Comparison of ENCODE assay signal across 1 cellular context in the genomic region with DNA sequence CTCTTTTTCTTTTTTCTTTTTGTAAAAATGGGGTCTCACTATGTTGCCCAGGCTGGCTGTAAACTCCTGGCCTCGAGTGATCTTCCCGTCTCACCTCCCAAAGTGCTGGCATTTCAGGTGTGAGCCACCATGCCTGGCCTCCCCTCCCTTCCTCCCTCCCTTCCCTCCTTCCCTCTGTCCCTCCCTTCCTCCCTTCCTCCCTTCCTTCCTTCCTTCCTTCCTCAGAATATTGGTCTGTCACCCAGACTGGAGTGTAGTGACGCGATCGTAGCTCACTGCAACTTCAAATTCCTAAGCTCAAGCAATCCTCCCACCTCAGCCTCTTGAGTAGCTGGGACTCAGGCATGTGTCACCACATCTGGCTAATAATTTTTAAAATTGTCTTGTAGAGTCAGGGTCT.
TF ChIP-seq lines count a peak whose summit lies in the region.

No MANE protein-coding gene starts in this region.

TF ChIP-seq in IMR-90, 13 proteins besides CTCF, POLR2A, EP300 and RAD21:
- TF ChIP-seq, protein P1, sequence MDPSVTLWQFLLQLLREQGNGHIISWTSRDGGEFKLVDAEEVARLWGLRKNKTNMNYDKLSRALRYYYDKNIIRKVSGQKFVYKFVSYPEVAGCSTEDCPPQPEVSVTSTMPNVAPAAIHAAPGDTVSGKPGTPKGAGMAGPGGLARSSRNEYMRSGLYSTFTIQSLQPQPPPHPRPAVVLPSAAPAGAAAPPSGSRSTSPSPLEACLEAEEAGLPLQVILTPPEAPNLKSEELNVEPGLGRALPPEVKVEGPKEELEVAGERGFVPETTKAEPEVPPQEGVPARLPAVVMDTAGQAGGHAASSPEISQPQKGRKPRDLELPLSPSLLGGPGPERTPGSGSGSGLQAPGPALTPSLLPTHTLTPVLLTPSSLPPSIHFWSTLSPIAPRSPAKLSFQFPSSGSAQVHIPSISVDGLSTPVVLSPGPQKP (IDR thresholded peaks at IDR 0.05; ENCODE audit: borderline replicate concordance, low read depth, low read length) = no peak
- TF ChIP-seq, protein P2, sequence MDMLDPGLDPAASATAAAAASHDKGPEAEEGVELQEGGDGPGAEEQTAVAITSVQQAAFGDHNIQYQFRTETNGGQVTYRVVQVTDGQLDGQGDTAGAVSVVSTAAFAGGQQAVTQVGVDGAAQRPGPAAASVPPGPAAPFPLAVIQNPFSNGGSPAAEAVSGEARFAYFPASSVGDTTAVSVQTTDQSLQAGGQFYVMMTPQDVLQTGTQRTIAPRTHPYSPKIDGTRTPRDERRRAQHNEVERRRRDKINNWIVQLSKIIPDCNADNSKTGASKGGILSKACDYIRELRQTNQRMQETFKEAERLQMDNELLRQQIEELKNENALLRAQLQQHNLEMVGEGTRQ (IDR thresholded peaks at IDR 0.05; ENCODE audit: low read depth, low read length) = no peak
- TF ChIP-seq BHLHE40 (IDR thresholded peaks at IDR 0.05; ENCODE audit: low read depth, low read length) (no peak), FOS (IDR thresholded peaks at IDR 0.05; ENCODE audit: low read depth, low read length) (no peak), CHD1 (IDR thresholded peaks at IDR 0.05; ENCODE audit: low read depth, low read length) (no peak), SMC3 (IDR thresholded peaks at IDR 0.05; ENCODE audit: low read depth, low read length) (no peak), MAZ (IDR thresholded peaks at IDR 0.05; ENCODE audit: borderline replicate concordance, low read depth, low read length) (no peak), NFE2L2 (IDR thresholded peaks at IDR 0.05; ENCODE audit: low read depth, low read length) (no peak), RCOR1 (IDR thresholded peaks at IDR 0.05; ENCODE audit: insufficient replicate concordance, low read length) (no peak), MXI1 (IDR thresholded peaks at IDR 0.05; ENCODE audit: borderline replicate concordance, low read depth, low read length) (no peak), MAFK (IDR thresholded peaks at IDR 0.05; ENCODE audit: low read depth, low read length) (no peak), RFX5 (IDR thresholded peaks at IDR 0.05; ENCODE audit: low read depth, low read length) (no peak), CEBPB (IDR thresholded peaks at IDR 0.05; ENCODE audit: low read depth, low read length) (no peak)
